Comparison of ENCODE assay signal across 19 cellular contexts in the genomic region with DNA sequence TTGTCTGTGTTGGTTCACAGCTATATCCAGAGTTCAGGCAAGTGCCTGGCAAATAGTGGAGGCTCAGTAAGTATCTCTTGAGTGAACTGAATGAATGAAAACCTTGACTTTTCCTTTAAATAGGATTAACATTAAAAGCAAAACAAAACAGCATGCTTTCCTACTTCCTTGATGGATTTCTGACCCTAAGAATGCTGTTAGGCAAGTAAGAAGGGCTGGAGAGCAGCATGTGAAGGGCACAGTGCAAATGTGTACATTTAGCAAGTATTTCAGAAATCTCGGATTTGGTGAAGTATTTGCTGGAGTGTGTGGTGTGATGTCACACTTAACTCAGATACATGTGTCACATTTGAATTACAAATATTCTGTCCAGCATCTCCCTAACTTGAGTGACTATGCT. TPM values are rescaled to one million over a fixed set of nuclear protein-coding genes. Genes with fewer than 3 reads are reported as not detected.
DNase-seq lines count a peak whose midpoint lies in the region; ATAC-seq and TF ChIP-seq lines count a peak whose summit lies in the region.
"Had no signal": no experiment of that assay in that cellular context is flagged by ENCODE, and none has a peak within 500 bp of the region (broad histone marks: within the 10 kb centered on the region; RNA-seq: fewer than 3 reads in every experiment).

No MANE protein-coding gene starts in this region.

- H3K27ac ChIP-seq in GM23338 (ENCODE audit: low read depth): no peak overlapping the region
- H3K27ac ChIP-seq in hepatocyte: peak overlapping the region; percentile 15

- H3K4me1 Mint-ChIP-seq in GM23338: peaks cover 28% of the 10 kb centered on the region

- H3K9me3 ChIP-seq in hepatocyte (ENCODE audit: low read depth): no peaks in the 10 kb centered on the region

- H4K20me1 ChIP-seq in GM23338 (replicated peaks; ENCODE audit: insufficient read depth): no peaks in the 10 kb centered on the region
- no peaks in the 10 kb centered on the region for H4K20me1 ChIP-seq in hepatocyte (ENCODE audit: insufficient read depth, poor library complexity, severe bottlenecking)

- H3K79me2 ChIP-seq in GM23338 (replicated peaks; ENCODE audit: insufficient read depth) (no peaks in the 10 kb centered on the region), hepatocyte (no peaks in the 10 kb centered on the region)

- H2AFZ ChIP-seq in GM23338 (no peak overlapping the region), hepatocyte (no peak overlapping the region)

- ATAC-seq in GM23338: no peak
- no peak for ATAC-seq in SK-N-SH treated with all-trans-retinoic acid at 6 μM for 48 hours
- no peak for ATAC-seq in GM18873 (IDR thresholded peaks at IDR 0.05; ENCODE audit: low FRiP score, unreplicated experiment)
- ATAC-seq in GM18502 (IDR thresholded peaks at IDR 0.05; ENCODE audit: poor library complexity, unreplicated experiment): no peak

- H3K4me1 ChIP-seq in GM23338 (ENCODE audit: insufficient read depth): peaks cover 18% of the 10 kb centered on the region
- peaks cover 5% of the 10 kb centered on the region for H3K4me1 ChIP-seq in hepatocyte (ENCODE audit: insufficient read depth)

- H3K36me3 ChIP-seq in GM23338 (ENCODE audit: insufficient read depth) (no peaks in the 10 kb centered on the region), hepatocyte (replicated peaks; ENCODE audit: insufficient read depth, low read depth) (no peaks in the 10 kb centered on the region)

- no peak overlapping the region for H3K27ac Mint-ChIP-seq in GM23338
- H3K27ac Mint-ChIP-seq: CD4-positive, CD25-positive, alpha-beta regulatory T cell had no signal

- TF ChIP-seq CTCF in GM23338 (conservative IDR thresholded peaks at IDR 0.05; ENCODE audit: low read depth in 2 of 2) (no peak), hepatocyte (IDR thresholded peaks at IDR 0.05; ENCODE audit: poor library complexity) (no peak)

- H3K27me3 Mint-ChIP-seq in GM23338 (ENCODE audit: insufficient read depth, low read depth, poor library complexity): peaks cover 26% of the 10 kb centered on the region

- H3K36me3 Mint-ChIP-seq in GM23338 (ENCODE audit: low read depth): no peaks in the 10 kb centered on the region
- H3K36me3 Mint-ChIP-seq: CD4-positive, CD25-positive, alpha-beta regulatory T cell had no signal

- 46% methylated on average over 1 of the region's 1 CpG for WGBS in hepatocyte (ENCODE audit: low lambda C conversion rate, missing lambda C conversion rate)

- H3K9me3 Mint-ChIP-seq in GM23338: no peaks in the 10 kb centered on the region

- H3K27me3 ChIP-seq in GM23338 (ENCODE audit: insufficient read depth): peaks cover 39% of the 10 kb centered on the region
- H3K27me3 ChIP-seq in hepatocyte: peaks cover 31% of the 10 kb centered on the region

- no peak overlapping the region for H3K4me3 Mint-ChIP-seq in GM23338
- H3K4me3 Mint-ChIP-seq: CD4-positive, CD25-positive, alpha-beta regulatory T cell had no signal

- H3K4me2 ChIP-seq in GM23338 (no peak overlapping the region), hepatocyte (peak overlapping the region; percentile 46)

- in situ Hi-C loops in G401 (cut with HindIII; ENCODE audit: low sequenced_read_pairs): no loop called here

- H3K4me3 ChIP-seq in GM23338: no peak overlapping the region
- no peak overlapping the region for H3K4me3 ChIP-seq in hepatocyte

- DNase-seq in GM23338 (ENCODE audit: low spot score) (peak; percentile 13), hepatocyte (ENCODE audit: low spot score) (no peak), pons (ENCODE audit: low spot score) (peak; percentile 46), G401 (ENCODE audit: low spot score) (no peak)
- DNase-seq: CD4-positive, CD25-positive, alpha-beta regulatory T cell; DMS 273 treated with DMSO at 0.1 percent for 48 hours; GDM1; Karpas-422; MV-4-11; NCI-H1694; NCI-H446 treated with DMSO at 0.1 percent for 48 hours; OCI-M1; Right ventricle myocardium superior had no signal

- H3K9me2 ChIP-seq in GM23338 (ENCODE audit: insufficient read depth): no peaks in the 10 kb centered on the region
- no peaks in the 10 kb centered on the region for H3K9me2 ChIP-seq in hepatocyte (replicated peaks; ENCODE audit: insufficient read depth)

- H3F3A ChIP-seq in GM23338 (replicated peaks; ENCODE audit: low read depth): 0 out of 2 replicates have a peak, but pooled peaks cover 3% of the 10 kb centered on the region

TF ChIP-seq in GM23338, 12 proteins besides CTCF, POLR2A, EP300 and RAD21 (continues in another document):
- TF ChIP-seq, protein P1, sequence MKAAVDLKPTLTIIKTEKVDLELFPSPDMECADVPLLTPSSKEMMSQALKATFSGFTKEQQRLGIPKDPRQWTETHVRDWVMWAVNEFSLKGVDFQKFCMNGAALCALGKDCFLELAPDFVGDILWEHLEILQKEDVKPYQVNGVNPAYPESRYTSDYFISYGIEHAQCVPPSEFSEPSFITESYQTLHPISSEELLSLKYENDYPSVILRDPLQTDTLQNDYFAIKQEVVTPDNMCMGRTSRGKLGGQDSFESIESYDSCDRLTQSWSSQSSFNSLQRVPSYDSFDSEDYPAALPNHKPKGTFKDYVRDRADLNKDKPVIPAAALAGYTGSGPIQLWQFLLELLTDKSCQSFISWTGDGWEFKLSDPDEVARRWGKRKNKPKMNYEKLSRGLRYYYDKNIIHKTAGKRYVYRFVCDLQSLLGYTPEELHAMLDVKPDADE (IDR thresholded peaks at IDR 0.05): no peak
- TF ChIP-seq EZH2phosphoT487 (IDR thresholded peaks at IDR 0.05; ENCODE audit: unreplicated experiment): no peak

TF ChIP-seq in SK-N-SH treated with all-trans-retinoic acid at 6 μM for 48 hours, 23 proteins besides CTCF, POLR2A, EP300 and RAD21:
- TF ChIP-seq, protein P2, sequence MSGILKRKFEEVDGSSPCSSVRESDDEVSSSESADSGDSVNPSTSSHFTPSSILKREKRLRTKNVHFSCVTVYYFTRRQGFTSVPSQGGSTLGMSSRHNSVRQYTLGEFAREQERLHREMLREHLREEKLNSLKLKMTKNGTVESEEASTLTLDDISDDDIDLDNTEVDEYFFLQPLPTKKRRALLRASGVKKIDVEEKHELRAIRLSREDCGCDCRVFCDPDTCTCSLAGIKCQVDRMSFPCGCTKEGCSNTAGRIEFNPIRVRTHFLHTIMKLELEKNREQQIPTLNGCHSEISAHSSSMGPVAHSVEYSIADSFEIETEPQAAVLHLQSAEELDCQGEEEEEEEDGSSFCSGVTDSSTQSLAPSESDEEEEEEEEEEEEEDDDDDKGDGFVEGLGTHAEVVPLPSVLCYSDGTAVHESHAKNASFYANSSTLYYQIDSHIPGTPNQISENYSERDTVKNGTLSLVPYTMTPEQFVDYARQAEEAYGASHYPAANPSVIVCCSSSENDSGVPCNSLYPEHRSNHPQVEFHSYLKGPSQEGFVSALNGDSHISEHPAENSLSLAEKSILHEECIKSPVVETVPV (CRISPR knock-in tag; IDR thresholded peaks at IDR 0.05): no peak
- TF ChIP-seq, protein P3, sequence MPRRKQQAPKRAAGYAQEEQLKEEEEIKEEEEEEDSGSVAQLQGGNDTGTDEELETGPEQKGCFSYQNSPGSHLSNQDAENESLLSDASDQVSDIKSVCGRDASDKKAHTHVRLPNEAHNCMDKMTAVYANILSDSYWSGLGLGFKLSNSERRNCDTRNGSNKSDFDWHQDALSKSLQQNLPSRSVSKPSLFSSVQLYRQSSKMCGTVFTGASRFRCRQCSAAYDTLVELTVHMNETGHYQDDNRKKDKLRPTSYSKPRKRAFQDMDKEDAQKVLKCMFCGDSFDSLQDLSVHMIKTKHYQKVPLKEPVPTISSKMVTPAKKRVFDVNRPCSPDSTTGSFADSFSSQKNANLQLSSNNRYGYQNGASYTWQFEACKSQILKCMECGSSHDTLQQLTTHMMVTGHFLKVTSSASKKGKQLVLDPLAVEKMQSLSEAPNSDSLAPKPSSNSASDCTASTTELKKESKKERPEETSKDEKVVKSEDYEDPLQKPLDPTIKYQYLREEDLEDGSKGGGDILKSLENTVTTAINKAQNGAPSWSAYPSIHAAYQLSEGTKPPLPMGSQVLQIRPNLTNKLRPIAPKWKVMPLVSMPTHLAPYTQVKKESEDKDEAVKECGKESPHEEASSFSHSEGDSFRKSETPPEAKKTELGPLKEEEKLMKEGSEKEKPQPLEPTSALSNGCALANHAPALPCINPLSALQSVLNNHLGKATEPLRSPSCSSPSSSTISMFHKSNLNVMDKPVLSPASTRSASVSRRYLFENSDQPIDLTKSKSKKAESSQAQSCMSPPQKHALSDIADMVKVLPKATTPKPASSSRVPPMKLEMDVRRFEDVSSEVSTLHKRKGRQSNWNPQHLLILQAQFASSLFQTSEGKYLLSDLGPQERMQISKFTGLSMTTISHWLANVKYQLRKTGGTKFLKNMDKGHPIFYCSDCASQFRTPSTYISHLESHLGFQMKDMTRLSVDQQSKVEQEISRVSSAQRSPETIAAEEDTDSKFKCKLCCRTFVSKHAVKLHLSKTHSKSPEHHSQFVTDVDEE (CRISPR knock-in tag; IDR thresholded peaks at IDR 0.05): peak; percentile 18; the same call in 1 of the 2 replicates
- TF ChIP-seq POU6F1 (CRISPR knock-in tag; IDR thresholded peaks at IDR 0.05; ENCODE audit: borderline replicate concordance, low read depth) (no peak), ZC3H10 (CRISPR knock-in tag; IDR thresholded peaks at IDR 0.05) (no peak), TOX (CRISPR knock-in tag; IDR thresholded peaks at IDR 0.05; ENCODE audit: borderline replicate concordance) (no peak), BACH2 (CRISPR knock-in tag; IDR thresholded peaks at IDR 0.05; ENCODE audit: borderline replicate concordance) (no peak), RARB (CRISPR knock-in tag; IDR thresholded peaks at IDR 0.05) (no peak)

RNA-seq across cellular contexts. Expression of gene TMEM229A, which starts 3.1 kb away (rescaled TPM):
- total RNA-seq in GM23338 (2014; rRNA removed; shearing (Covaris generic)): 0.16 and 0.80 TPM in 2 replicates
- 0.63 and 0.94 TPM in 2 replicates for polyA plus RNA-seq in GM23338 (2016; fragmentation: Nextera tagmentation; extraction: Ambion mirVana)
- total RNA-seq in hepatocyte: 0.17 and 1.3 TPM in 2 replicates
- 0.35 TPM in 1 of 2 replicates, not detected in the other for polyA plus RNA-seq in hepatocyte
- not detected in 2 replicates for total RNA-seq in G401 (2014; rRNA removed; shearing (Covaris generic))
- total RNA-seq: CD4-positive, CD25-positive, alpha-beta regulatory T cell; M059J; Right ventricle myocardium superior; RPMI7951 had no signal
- polyA plus RNA-seq: BJ; CD4-positive, CD25-positive, alpha-beta regulatory T cell had no signal

Comparison
In these comparisons a context has a peak if more than half of its experiments do, and no peak if none do; other contexts are left out.
1. DNase-seq: peak in GM23338 (single experiment) and pons (single experiment); none in hepatocyte (single experiment) and G401 (single experiment).